In the genomic region with DNA sequence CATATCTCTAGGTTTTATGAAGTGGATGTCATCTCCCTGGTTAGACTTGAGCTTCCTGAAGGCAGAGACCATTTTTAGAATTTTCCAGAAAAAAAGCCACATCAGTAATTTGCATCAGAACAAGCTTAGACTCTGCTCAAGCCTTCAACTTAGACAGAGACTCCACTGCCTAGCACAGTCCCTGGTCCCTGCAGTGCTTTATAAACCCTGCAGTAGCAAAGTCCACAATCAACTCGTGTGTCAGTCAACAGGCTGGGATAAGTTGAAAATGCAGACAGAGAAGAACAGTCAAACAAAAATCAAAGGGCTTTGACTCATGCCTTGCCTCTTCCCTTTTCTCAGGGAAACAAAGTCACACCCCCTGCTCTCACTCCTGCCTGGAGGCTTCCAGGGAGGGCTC, we compare ENCODE assay signal across 11 cellular contexts. TPM values are rescaled to one million over a fixed set of nuclear protein-coding genes. Genes with fewer than 3 reads are reported as not detected.
"Had no signal": no experiment of that assay in that cellular context is flagged by ENCODE, and none has a peak within 500 bp of the region (broad histone marks: within the 10 kb centered on the region; RNA-seq: fewer than 3 reads in every experiment).

No MANE protein-coding gene starts in this region.

RNA-seq across cellular contexts. Expression of gene CEACAM3, which starts 7.9 kb away (rescaled TPM):
- total RNA-seq: OCI-LY7, PC-3, PC-9, Peyer's patch, Right ventricle myocardium superior, RPMI7951, SJCRH30, SJSA1, SK-MEL-5 had no signal
- polyA plus RNA-seq: SK-N-SH had no signal

RNA-seq across cellular contexts. Expression of gene CEACAM6, which starts 33.2 kb away (rescaled TPM):
- total RNA-seq: OCI-LY7, Right ventricle myocardium inferior, Right ventricle myocardium superior, RPMI7951, SJCRH30, SJSA1, SK-MEL-5 had no signal
- polyA plus RNA-seq: SK-N-SH had no signal

RNA-seq across cellular contexts. Expression of gene LYPD4, which starts 56.0 kb away (rescaled TPM):
- total RNA-seq: OCI-LY7, PC-3, PC-9, Peyer's patch, Right ventricle myocardium inferior, Right ventricle myocardium superior, RPMI7951, SJCRH30, SJSA1, SK-MEL-5 had no signal
- polyA plus RNA-seq: SK-N-SH had no signal

RNA-seq across cellular contexts. Expression of gene DMRTC2, which starts 56.3 kb away (rescaled TPM):
- total RNA-seq: OCI-LY7, PC-3, PC-9, Peyer's patch, Right ventricle myocardium inferior, Right ventricle myocardium superior, RPMI7951, SJCRH30, SJSA1, SK-MEL-5 had no signal
- polyA plus RNA-seq: SK-N-SH had no signal
